ENCODE assay signal across 19 cellular contexts in genomic region chr5:81606150-81606549, GRCh38.
A peak's percentile ranks its signal among the peaks of the same experiment; 100 is the strongest.
DNase-seq lines count a peak whose midpoint lies in the region; FAIRE-seq and TF ChIP-seq lines count a peak whose summit lies in the region.
"Had no signal": no experiment of that assay in that cellular context is flagged by ENCODE, and none has a peak within 500 bp of the region (broad histone marks: within the 10 kb centered on the region; RNA-seq: fewer than 3 reads in every experiment).

No MANE protein-coding gene starts in this region.

- H3K79me1 ChIP-seq in H9 (ENCODE audit: insufficient read depth, low read depth, low read length, poor library complexity, severe bottlenecking) = no peaks in the 10 kb centered on the region

- no peak overlapping the region for H2AFZ ChIP-seq in H9 (ENCODE audit: low read length)

- no peak overlapping the region for H3K9ac ChIP-seq in H9 (ENCODE audit: extremely low read depth, insufficient read length, low read length)

- no peak overlapping the region for H2BK12ac ChIP-seq in H9 (ENCODE audit: insufficient read length, low read depth, low read length)

- H3K27ac ChIP-seq in H9 (ENCODE audit: insufficient read length, low read depth, low read length) = no peak overlapping the region
- H3K27ac ChIP-seq in small intestine (ENCODE audit: low read depth in 1 of 2, low read length in 1 of 2) = no peak overlapping the region
- H3K27ac ChIP-seq: HL-60, SK-N-MC had no signal

- H3K23ac ChIP-seq in H9 (ENCODE audit: insufficient read length, low read depth, low read length) = no peak overlapping the region

- FAIRE-seq in H54 (lab: Jason Lieb, UNC) (no peak), small intestine (lab: Jason Lieb, UNC) (no peak)
- FAIRE-seq: D721Med had no signal

- no peak overlapping the region for H3K14ac ChIP-seq in H9 (ENCODE audit: insufficient read depth, low read length)

- TF ChIP-seq POLR2A in H54 (IDR thresholded peaks at IDR 0.05; ENCODE audit: low read depth, low read length) = no peak

- H3K4me3 ChIP-seq in choroid plexus epithelial cell (ENCODE audit: low read depth, low read length) = no peak overlapping the region
- no peak overlapping the region for H3K4me3 ChIP-seq in small intestine (ENCODE audit: low read depth in 1 of 2, low read length in 2 of 2)
- H3K4me3 ChIP-seq: SK-N-MC had no signal

- H3K27me3 ChIP-seq in H9 (ENCODE audit: insufficient read depth, low read length) = no peaks in the 10 kb centered on the region
- no peaks in the 10 kb centered on the region for H3K27me3 ChIP-seq in small intestine (ENCODE audit: control insufficient read depth in 2 of 2, insufficient read depth in 2 of 2, low read length in 2 of 2)

- no peak overlapping the region for H2BK15ac ChIP-seq in H9 (ENCODE audit: low read depth, low read length)

- H4K5ac ChIP-seq in H9 (ENCODE audit: insufficient read length, low read depth, low read length) = no peak overlapping the region

- H2BK120ac ChIP-seq in H9 (ENCODE audit: low read depth, low read length, poor library complexity, severe bottlenecking) = no peak overlapping the region

- H3K4me1 ChIP-seq in H9 (ENCODE audit: insufficient read depth, low read length) (no peaks in the 10 kb centered on the region; the same call in 1 of the 2 replicates), small intestine (ENCODE audit: control insufficient read depth in 2 of 2, insufficient read depth in 1 of 2, low read depth in 1 of 2, low read length in 1 of 2) (no peaks in the 10 kb centered on the region)

- no peak for TF ChIP-seq CTCF in H9 (conservative IDR thresholded peaks at IDR 0.05)
- no peak for TF ChIP-seq CTCF in choroid plexus epithelial cell (conservative IDR thresholded peaks at IDR 0.05; ENCODE audit: low read depth, low read length)

- no peak overlapping the region for H3K18ac ChIP-seq in H9 (ENCODE audit: insufficient read length, low read depth, low read length)

- no peaks in the 10 kb centered on the region for H3K79me2 ChIP-seq in H9 (ENCODE audit: insufficient read depth, low read length)

- H3K56ac ChIP-seq in H9 (ENCODE audit: insufficient read length, low read depth, low read length) = no peak overlapping the region

- no peak overlapping the region for H3K4ac ChIP-seq in H9 (ENCODE audit: low read depth, low read length)

- H3K27me3 Mint-ChIP-seq in H9 (ENCODE audit: low read depth) = no peaks in the 10 kb centered on the region
- H3K27me3 Mint-ChIP-seq: B cell; CD4-positive, alpha-beta memory T cell had no signal

- H3K36me3 Mint-ChIP-seq in H9 (ENCODE audit: insufficient read depth in 1 of 3, low read depth in 3 of 3) = peaks cover 11 to 27% (median 20%) of the 10 kb centered on the region in 3 experiments

- WGBS in H9 (ENCODE audit: extremely low coverage, insufficient read length, low lambda C conversion rate) = no CpG with 5 or more reads among the region's 2 CpGs
- 82 to 96% (median 85%) methylated on average over 2 of the region's 2 CpGs for WGBS in small intestine, 3 donors

- no peak overlapping the region for H2AK5ac ChIP-seq in H9 (ENCODE audit: insufficient read length, low read length)

- peaks cover 30 to 34% of the 10 kb centered on the region in 2 experiments for H3K4me1 Mint-ChIP-seq in H9
- H3K4me1 Mint-ChIP-seq: B cell had no signal

- no peaks in the 10 kb centered on the region for H3K23me2 ChIP-seq in H9 (ENCODE audit: insufficient read length, low read depth, low read length, poor library complexity, severe bottlenecking)

- no peak overlapping the region for H4K8ac ChIP-seq in H9 (replicated peaks; ENCODE audit: insufficient read length, low read depth, low read length)

- H4K20me1 ChIP-seq in H9 (ENCODE audit: control insufficient read depth, insufficient read depth, insufficient read length) = no peaks in the 10 kb centered on the region

- no peak overlapping the region for H2BK5ac ChIP-seq in H9 (ENCODE audit: insufficient read length, low read length)

- H3K9me3 ChIP-seq in H9 (ENCODE audit: control insufficient read depth, low read depth, low read length) = peaks cover 8% of the 10 kb centered on the region
- peaks cover 1% of the 10 kb centered on the region for H3K9me3 ChIP-seq in small intestine (ENCODE audit: control insufficient read depth, low read depth)

- no peaks in the 10 kb centered on the region for H3K36me3 ChIP-seq in small intestine (ENCODE audit: control insufficient read depth in 2 of 2, insufficient read depth in 2 of 2, low read length in 2 of 2)

- peak overlapping the region in 1 of 3 experiments; percentile 93; a peak in 3 of 7 replicates for H3K27ac Mint-ChIP-seq in H9
- H3K27ac Mint-ChIP-seq: B cell; CD4-positive, alpha-beta memory T cell had no signal

- no peak overlapping the region for H3T11ph ChIP-seq in H9 (ENCODE audit: low read length)

- H2BK20ac ChIP-seq in H9 (ENCODE audit: low read depth, low read length, poor library complexity, severe bottlenecking) = no peak overlapping the region

- DNase-seq in H9 (peak; percentile 32), MV-4-11 (lab: John Stamatoyannopoulos, UW) (peak; percentile 17), choroid plexus epithelial cell (ENCODE audit: low read depth) (peak; percentile 26), renal cortical epithelial cell (ENCODE audit: low read depth) (peak; percentile 13), H54 (ENCODE audit: insufficient read length, low spot score) (no peak), NCI-H2196 (lab: John Stamatoyannopoulos, UW; ENCODE audit: unreplicated experiment) (no peak), small intestine (no peak)
- DNase-seq: CD4-positive, alpha-beta memory T cell; DMS79 treated with DMSO at 0.1 percent for 48 hours; GF-D8; Karpas-422; NCI-H1417; NCI-H1930; NCI-H2227 treated with DMSO at 0.1 percent for 48 hours; NCI-H526 had no signal

- H3K4me3 Mint-ChIP-seq in H9 = no peak overlapping the region
- H3K4me3 Mint-ChIP-seq: B cell; CD4-positive, alpha-beta memory T cell had no signal

- H3K4me2 ChIP-seq in H9 (ENCODE audit: insufficient read depth, insufficient read length, low read length) = no peak overlapping the region

- peaks cover 10 to 12% of the 10 kb centered on the region in 2 experiments for H3K9me3 Mint-ChIP-seq in H9

- H4K91ac ChIP-seq in H9 (ENCODE audit: insufficient read length, low read depth, low read length) = no peak overlapping the region

Comparison
In these comparisons a context has a peak if more than half of its experiments do, and no peak if none do; other contexts are left out.
1. DNase-seq: peak in H9 (single experiment), MV-4-11 (single experiment), choroid plexus epithelial cell (single experiment) and renal cortical epithelial cell (single experiment); none in H54 (single experiment), NCI-H2196 (single experiment) and small intestine (single experiment).